Comparison of ENCODE assay signal across 17 cellular contexts in genomic region chr9:84852902-84853301, GRCh38.
DNase-seq lines count a peak whose midpoint lies in the region; ATAC-seq and TF ChIP-seq lines count a peak whose summit lies in the region.
"Had no signal": no experiment of that assay in that cellular context is flagged by ENCODE, and none has a peak within 500 bp of the region (broad histone marks: within the 10 kb centered on the region; RNA-seq: fewer than 3 reads in every experiment).

No MANE protein-coding gene starts in this region.

- intact Hi-C loops in sigmoid colon (cut with DNase I) = no loop called here
- intact Hi-C loops in activated CD4-positive, alpha-beta memory T cell treated with anti-CD3 and anti-CD28 coated beads for 36 hours (cut with micrococcal nuclease) = no loop called here

- DNase-seq in chondrocyte (ENCODE audit: low spot score) = no peak
- DNase-seq in sigmoid colon = no peak
- no peak for DNase-seq in smooth muscle cell (lab: John Stamatoyannopoulos, UW; ENCODE audit: unreplicated experiment)
- no peak for DNase-seq in T-helper 9 cell
- no peak for DNase-seq in activated CD4-positive, alpha-beta memory T cell treated with anti-CD3 and anti-CD28 coated beads for 36 hours
- no peak for DNase-seq in stimulated activated naive B cell treated with anti-CD40 and anti-IgM and Interleukin-4, amounts not matched to agents 10 μg/mL and 1 μg/mL and 100 μg/mL, for 72 hours
- DNase-seq: CD8-positive, alpha-beta memory T cell; GF-D8; MG63; NCI-H1105; NCI-H2029 treated with DMSO at 0.1 percent for 48 hours; SIG-M5 had no signal

- H3K9ac ChIP-seq in HUES64 (ENCODE audit: low read depth, low read length) = no peak overlapping the region
- no peak overlapping the region for H3K9ac ChIP-seq in smooth muscle cell (ENCODE audit: low read depth)
- H3K9ac ChIP-seq: BLaER1, KMS-11 had no signal

- POLR2A ChIA-PET in activated CD4-positive, alpha-beta memory T cell treated with anti-CD3 and anti-CD28 coated beads for 36 hours (lab: Charles Lee) = no interaction called here

- CTCF ChIA-PET in activated CD4-positive, alpha-beta memory T cell treated with anti-CD3 and anti-CD28 coated beads for 36 hours (lab: Charles Lee) = no interaction called here

- no peaks in the 10 kb centered on the region for H3F3A ChIP-seq in smooth muscle cell (ENCODE audit: low read depth)

- H3K27ac Mint-ChIP-seq in chondrocyte (ENCODE audit: unreplicated experiment) = peak overlapping the region; percentile 94
- H3K27ac Mint-ChIP-seq in activated CD4-positive, alpha-beta memory T cell treated with anti-CD3 and anti-CD28 coated beads for 36 hours = no peak overlapping the region
- no peak overlapping the region for H3K27ac Mint-ChIP-seq in stimulated activated naive B cell treated with anti-CD40 and anti-IgM and Interleukin-4, amounts not matched to agents 10 μg/mL and 1 μg/mL and 100 μg/mL, for 72 hours
- H3K27ac Mint-ChIP-seq: CD8-positive, alpha-beta memory T cell had no signal

- no peaks in the 10 kb centered on the region for H3K79me2 ChIP-seq in smooth muscle cell (ENCODE audit: low read depth)

- no peak overlapping the region for H3K4me2 ChIP-seq in smooth muscle cell
- H3K4me2 ChIP-seq: BLaER1, KMS-11 had no signal

- H2AFZ ChIP-seq in smooth muscle cell (ENCODE audit: low read depth) = no peak overlapping the region

- TF ChIP-seq EP300 in sigmoid colon (IDR thresholded peaks at IDR 0.05) = no peak

- no peak overlapping the region for H3K4me3 Mint-ChIP-seq in chondrocyte (ENCODE audit: unreplicated experiment)
- no peak overlapping the region for H3K4me3 Mint-ChIP-seq in activated CD4-positive, alpha-beta memory T cell treated with anti-CD3 and anti-CD28 coated beads for 36 hours
- no peak overlapping the region for H3K4me3 Mint-ChIP-seq in stimulated activated naive B cell treated with anti-CD40 and anti-IgM and Interleukin-4, amounts not matched to agents 10 μg/mL and 1 μg/mL and 100 μg/mL, for 72 hours
- H3K4me3 Mint-ChIP-seq: CD8-positive, alpha-beta memory T cell had no signal

- H3K4me1 Mint-ChIP-seq in chondrocyte (ENCODE audit: low read depth) = peaks cover 67% of the 10 kb centered on the region
- H3K4me1 Mint-ChIP-seq in activated CD4-positive, alpha-beta memory T cell treated with anti-CD3 and anti-CD28 coated beads for 36 hours (ENCODE audit: low read depth) = no peaks in the 10 kb centered on the region
- H3K4me1 Mint-ChIP-seq in stimulated activated naive B cell treated with anti-CD40 and anti-IgM and Interleukin-4, amounts not matched to agents 10 μg/mL and 1 μg/mL and 100 μg/mL, for 72 hours = peaks cover 0 to 2% of the 10 kb centered on the region in 2 donors
- H3K4me1 Mint-ChIP-seq: CD8-positive, alpha-beta memory T cell had no signal

- no peaks in the 10 kb centered on the region for H4K20me1 ChIP-seq in smooth muscle cell (ENCODE audit: low read depth)
- H4K20me1 ChIP-seq: BLaER1 had no signal

- H3K9me3 Mint-ChIP-seq in chondrocyte (ENCODE audit: low read depth) = no peaks in the 10 kb centered on the region
- H3K9me3 Mint-ChIP-seq in activated CD4-positive, alpha-beta memory T cell treated with anti-CD3 and anti-CD28 coated beads for 36 hours = no peaks in the 10 kb centered on the region
- no peaks in the 10 kb centered on the region for H3K9me3 Mint-ChIP-seq in stimulated activated naive B cell treated with anti-CD40 and anti-IgM and Interleukin-4, amounts not matched to agents 10 μg/mL and 1 μg/mL and 100 μg/mL, for 72 hours
- H3K9me3 Mint-ChIP-seq: CD8-positive, alpha-beta memory T cell had no signal

- H3K9me3 ChIP-seq in HUES64 (ENCODE audit: insufficient read depth, low read depth, low read length) (no peaks in the 10 kb centered on the region), sigmoid colon (no peaks in the 10 kb centered on the region), smooth muscle cell (replicated peaks; ENCODE audit: low read depth) (no peaks in the 10 kb centered on the region)
- H3K9me3 ChIP-seq: BLaER1, MG63 had no signal

- TF ChIP-seq CTCF in chondrocyte (IDR thresholded peaks at IDR 0.05) (no peak), sigmoid colon (IDR thresholded peaks at IDR 0.05) (no peak), smooth muscle cell (IDR thresholded peaks at IDR 0.05; ENCODE audit: borderline replicate concordance, insufficient read depth, poor library complexity, severe bottlenecking) (no peak)

- H3K4me1 ChIP-seq in HUES64 (ENCODE audit: insufficient read depth, low read length) (peaks cover 44% of the 10 kb centered on the region), sigmoid colon (peaks cover 0 to 28% (median 23%) of the 10 kb centered on the region in 4 donors), smooth muscle cell (ENCODE audit: low read depth) (peaks cover 22% of the 10 kb centered on the region)

- H3K27ac ChIP-seq in HUES64 (ENCODE audit: low read depth, low read length) (peak overlapping the region; percentile 84), layer of hippocampus (ENCODE audit: low read depth, low read length) (peak overlapping the region; percentile 47), sigmoid colon (peak overlapping the region in 3 of 4 donors; percentile 43 to 61 (median 44)), smooth muscle cell (ENCODE audit: low read depth) (no peak overlapping the region)
- H3K27ac ChIP-seq: BLaER1, HL-60, KMS-11 had no signal

- H3K27me3 ChIP-seq in HUES64 (ENCODE audit: insufficient read depth, low read length) = no peaks in the 10 kb centered on the region
- H3K27me3 ChIP-seq in layer of hippocampus (ENCODE audit: control insufficient read depth, insufficient read depth, low read length) = no peaks in the 10 kb centered on the region
- no peaks in the 10 kb centered on the region for H3K27me3 ChIP-seq in sigmoid colon
- H3K27me3 ChIP-seq in smooth muscle cell (ENCODE audit: low read depth) = peaks cover 8% of the 10 kb centered on the region
- H3K27me3 ChIP-seq: BLaER1, MG63 had no signal

- H3K36me3 ChIP-seq in HUES64 (ENCODE audit: insufficient read depth, low read length) (no peaks in the 10 kb centered on the region), sigmoid colon (no peaks in the 10 kb centered on the region), smooth muscle cell (ENCODE audit: low read depth) (no peaks in the 10 kb centered on the region)
- H3K36me3 ChIP-seq: BLaER1, MG63 had no signal

- no peak for TF ChIP-seq POLR2A in sigmoid colon (IDR thresholded peaks at IDR 0.05)

- WGBS in HUES64 = 75% methylated on average over 1 of the region's 1 CpG
- 79 to 92% methylated on average over 1 of the region's 1 CpG for WGBS in sigmoid colon, 2 donors
- 100% methylated on average over 1 of the region's 1 CpG for WGBS in smooth muscle cell (ENCODE audit: low lambda C conversion rate)

- no peaks in the 10 kb centered on the region for H3K36me3 Mint-ChIP-seq in chondrocyte (ENCODE audit: low read depth)
- H3K36me3 Mint-ChIP-seq in activated CD4-positive, alpha-beta memory T cell treated with anti-CD3 and anti-CD28 coated beads for 36 hours = no peaks in the 10 kb centered on the region
- no peaks in the 10 kb centered on the region for H3K36me3 Mint-ChIP-seq in stimulated activated naive B cell treated with anti-CD40 and anti-IgM and Interleukin-4, amounts not matched to agents 10 μg/mL and 1 μg/mL and 100 μg/mL, for 72 hours
- H3K36me3 Mint-ChIP-seq: CD8-positive, alpha-beta memory T cell had no signal

- H3K27me3 Mint-ChIP-seq in chondrocyte (ENCODE audit: low read depth) = no peaks in the 10 kb centered on the region
- H3K27me3 Mint-ChIP-seq in activated CD4-positive, alpha-beta memory T cell treated with anti-CD3 and anti-CD28 coated beads for 36 hours = peaks cover 1% of the 10 kb centered on the region
- H3K27me3 Mint-ChIP-seq in stimulated activated naive B cell treated with anti-CD40 and anti-IgM and Interleukin-4, amounts not matched to agents 10 μg/mL and 1 μg/mL and 100 μg/mL, for 72 hours = peaks cover 0 to 2% of the 10 kb centered on the region in 2 donors

- ATAC-seq in stimulated activated naive B cell treated with anti-CD40 and anti-IgM and Interleukin-4, amounts not matched to agents 10 μg/mL and 1 μg/mL and 100 μg/mL, for 72 hours (replicated peaks) = no peak

- H3K4me3 ChIP-seq in HUES64 (ENCODE audit: low read length) (no peak overlapping the region), sigmoid colon (no peak overlapping the region), smooth muscle cell (no peak overlapping the region)
- H3K4me3 ChIP-seq: BLaER1, MG63 had no signal
